ENCODE assay signal across 14 cellular contexts in the genomic region with DNA sequence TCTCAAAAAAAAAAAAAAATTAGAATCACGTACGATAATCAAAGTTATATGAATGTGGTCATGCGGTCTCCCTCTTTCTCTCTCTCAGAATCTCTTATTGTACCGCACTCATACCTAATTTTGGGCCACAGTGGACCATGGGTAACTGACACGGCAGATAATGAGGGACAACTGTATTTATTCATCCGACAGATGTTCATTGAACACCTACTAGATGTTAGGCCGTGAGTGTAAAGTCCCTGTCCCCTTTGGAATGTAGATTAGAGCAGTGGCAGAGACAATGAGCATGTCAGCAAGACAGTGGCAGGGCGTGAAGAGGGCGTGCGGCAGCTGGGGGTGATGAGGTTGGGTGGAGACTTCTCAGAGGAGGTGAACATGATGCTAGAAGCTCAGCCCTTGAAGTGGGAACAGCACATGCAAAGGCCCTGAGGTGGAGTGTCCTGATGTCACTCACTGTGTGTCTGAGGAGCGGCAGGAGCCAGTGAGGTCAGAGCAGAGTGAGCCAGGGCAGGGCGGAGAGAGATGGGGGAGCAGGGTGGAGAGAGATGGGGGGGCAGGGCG. TPM values are rescaled to one million over a fixed set of nuclear protein-coding genes. Genes with fewer than 3 reads are reported as not detected.
DNase-seq lines count a peak whose midpoint lies in the region; ATAC-seq, FAIRE-seq and TF ChIP-seq lines count a peak whose summit lies in the region.
"Had no signal": no experiment of that assay in that cellular context is flagged by ENCODE, and none has a peak within 500 bp of the region (broad histone marks: within the 10 kb centered on the region; RNA-seq: fewer than 3 reads in every experiment).

No MANE protein-coding gene starts in this region.

- H4K20me1 ChIP-seq in K562 (replicated peaks; ENCODE audit: control insufficient read depth, insufficient read depth, low read length): no peaks in the 10 kb centered on the region

- H3K27ac ChIP-seq in K562 (ENCODE audit: extremely low read depth, low read depth, low read length) (no peak overlapping the region), mesendoderm (ENCODE audit: low read depth, low read length) (no peak overlapping the region)
- H3K27ac ChIP-seq: BLaER1 treated with 17β-estradiol and CSF1 and Interleukin-3, amounts not matched to agents 10 nM and 100 nM had no signal

- in situ Hi-C loops in K562 (cut with MboI): no loop called here

- H3K27me3 ChIP-seq in K562 (ENCODE audit: control insufficient read depth in 2 of 2, insufficient read depth in 2 of 2, low read length in 2 of 2): no peaks in the 10 kb centered on the region
- no peaks in the 10 kb centered on the region for H3K27me3 ChIP-seq in mesendoderm (ENCODE audit: insufficient read depth, low read length, poor library complexity)

- no peak overlapping the region for H2BK15ac ChIP-seq in mesendoderm (replicated peaks; ENCODE audit: low read depth)

- H4K8ac ChIP-seq in mesendoderm (ENCODE audit: low read depth, low read length): no peak overlapping the region

- intact Hi-C loops in K562 (cut with micrococcal nuclease): no loop called here

- POLR2A ChIA-PET in K562 (lab: Yijun Ruan, JAX): no interaction called here

- CTCF ChIA-PET in K562 (lab: Yijun Ruan, JAX; ENCODE audit: low intra/inter-chr PET ratio): no interaction called here

- no TSS peak for BruUV-seq in K562 (replicated peaks; lab: Mats Ljungman, UMichigan)

- no peak overlapping the region for H3K4me3 Mint-ChIP-seq in activated naive CD8-positive, alpha-beta T cell treated with anti-CD3 and anti-CD28 coated beads, Interleukin-2, amount 50 U/mL, for 24 hours
- no peak overlapping the region for H3K4me3 Mint-ChIP-seq in activated naive CD8-positive, alpha-beta T cell treated with anti-CD3 and anti-CD28 coated beads for 36 hours

- peaks cover 20% of the 10 kb centered on the region for H3K27me3 Mint-ChIP-seq in activated naive CD8-positive, alpha-beta T cell treated with anti-CD3 and anti-CD28 coated beads, Interleukin-2, amount 50 U/mL, for 24 hours
- H3K27me3 Mint-ChIP-seq in activated naive CD8-positive, alpha-beta T cell treated with anti-CD3 and anti-CD28 coated beads for 36 hours: peaks cover 18% of the 10 kb centered on the region

- no peaks in the 10 kb centered on the region for H3K36me3 ChIP-seq in K562 (ENCODE audit: control insufficient read depth, insufficient read depth, low read length)
- no peaks in the 10 kb centered on the region for H3K36me3 ChIP-seq in mesendoderm (ENCODE audit: control insufficient read depth, insufficient read depth, low read length)
- H3K36me3 ChIP-seq: BLaER1 treated with 17β-estradiol and CSF1 and Interleukin-3, amounts not matched to agents 10 nM and 100 nM had no signal

- no peak for TF ChIP-seq POLR2A in K562 (conservative IDR thresholded peaks at IDR 0.05)

- no peaks in the 10 kb centered on the region for H3K36me3 Mint-ChIP-seq in activated naive CD8-positive, alpha-beta T cell treated with anti-CD3 and anti-CD28 coated beads, Interleukin-2, amount 50 U/mL, for 24 hours (ENCODE audit: low read depth)
- H3K36me3 Mint-ChIP-seq in activated naive CD8-positive, alpha-beta T cell treated with anti-CD3 and anti-CD28 coated beads for 36 hours: no peaks in the 10 kb centered on the region
- H3K36me3 Mint-ChIP-seq: CD4-positive, CD25-positive, alpha-beta regulatory T cell had no signal

- no peaks in the 10 kb centered on the region for H3K9me3 ChIP-seq in K562 (replicated peaks; ENCODE audit: control insufficient read depth, insufficient read depth, low read depth, low read length)

- H3K27ac Mint-ChIP-seq in activated naive CD8-positive, alpha-beta T cell treated with anti-CD3 and anti-CD28 coated beads, Interleukin-2, amount 50 U/mL, for 24 hours: peak overlapping the region; percentile 17
- H3K27ac Mint-ChIP-seq in activated naive CD8-positive, alpha-beta T cell treated with anti-CD3 and anti-CD28 coated beads for 36 hours: no peak overlapping the region
- H3K27ac Mint-ChIP-seq: CD4-positive, CD25-positive, alpha-beta regulatory T cell had no signal

- WGBS in K562 (ENCODE audit: insufficient coverage, low coverage, missing lambda C conversion rate): 37% methylated on average over 10 of the region's 13 CpGs
- WGBS in mesendoderm (ENCODE audit: extremely low coverage, insufficient coverage, low lambda C conversion rate): no CpG with 5 or more reads among the region's 13 CpGs

- H3K4me1 Mint-ChIP-seq in activated naive CD8-positive, alpha-beta T cell treated with anti-CD3 and anti-CD28 coated beads, Interleukin-2, amount 50 U/mL, for 24 hours: peaks cover 5% of the 10 kb centered on the region
- peaks cover 6% of the 10 kb centered on the region for H3K4me1 Mint-ChIP-seq in activated naive CD8-positive, alpha-beta T cell treated with anti-CD3 and anti-CD28 coated beads for 36 hours

- H3K79me2 ChIP-seq in K562 (ENCODE audit: control insufficient read depth, insufficient read depth, low read length) (no peaks in the 10 kb centered on the region), mesendoderm (ENCODE audit: control insufficient read depth, insufficient read depth, low read length) (no peaks in the 10 kb centered on the region)

- H2AK5ac ChIP-seq in mesendoderm (ENCODE audit: low read length): no peak overlapping the region

- H3K9me1 ChIP-seq in K562 (ENCODE audit: control insufficient read depth, insufficient read depth, low read length): peaks cover 2% of the 10 kb centered on the region

- H3K18ac ChIP-seq in mesendoderm (ENCODE audit: low read length): no peak overlapping the region

- no peak for TF ChIP-seq EP300 in K562 (IDR thresholded peaks at IDR 0.05; ENCODE audit: low read length)

- no peak overlapping the region for H3K4me2 ChIP-seq in K562 (ENCODE audit: insufficient read depth, low read length)
- H3K4me2 ChIP-seq in mesendoderm (ENCODE audit: low read length): no peak overlapping the region

- no peak overlapping the region for H3K56ac ChIP-seq in mesendoderm (ENCODE audit: low read length)

- peaks cover 0 to 24% of the 10 kb centered on the region in 2 experiments; a peak in 3 of 5 replicates for H3K4me1 ChIP-seq in K562 (replicated peaks in 1 of 2; ENCODE audit: control insufficient read depth in 2 of 2, insufficient read depth in 2 of 2, low read length in 2 of 2)
- no peaks in the 10 kb centered on the region for H3K4me1 ChIP-seq in mesendoderm (ENCODE audit: control insufficient read depth, low read depth, low read length)

- H3K9me3 Mint-ChIP-seq in activated naive CD8-positive, alpha-beta T cell treated with anti-CD3 and anti-CD28 coated beads, Interleukin-2, amount 50 U/mL, for 24 hours: no peaks in the 10 kb centered on the region
- H3K9me3 Mint-ChIP-seq in activated naive CD8-positive, alpha-beta T cell treated with anti-CD3 and anti-CD28 coated beads for 36 hours: no peaks in the 10 kb centered on the region

- no peak for ATAC-seq in activated naive CD8-positive, alpha-beta T cell treated with anti-CD3 and anti-CD28 coated beads, Interleukin-2, amount 50 U/mL, for 24 hours
- ATAC-seq in K562: no peak

- H2BK120ac ChIP-seq in mesendoderm (ENCODE audit: low read depth, low read length): no peak overlapping the region

- TF ChIP-seq RAD21 in K562 (CRISPR knock-in tag; conservative IDR thresholded peaks at IDR 0.05 in 1 of 2, IDR thresholded peaks at IDR 0.05 in 1 of 2): no peak

- no peak for FAIRE-seq in K562 (lab: Jason Lieb, UNC)
- no peak for FAIRE-seq in D721Med (lab: Jason Lieb, UNC)
- FAIRE-seq: GM12892 had no signal

- H3K4me3 ChIP-seq in K562 (no peak overlapping the region), mesendoderm (ENCODE audit: low read length) (no peak overlapping the region)
- H3K4me3 ChIP-seq: BLaER1 treated with 17β-estradiol and CSF1 and Interleukin-3, amounts not matched to agents 10 nM and 100 nM had no signal

- no peak for DNase-seq in activated naive CD8-positive, alpha-beta T cell treated with anti-CD3 and anti-CD28 coated beads, Interleukin-2, amount 50 U/mL, for 24 hours
- no peak for DNase-seq in activated naive CD8-positive, alpha-beta T cell treated with anti-CD3 and anti-CD28 coated beads for 36 hours
- DNase-seq in K562 (ENCODE audit: extremely low read depth in 1 of 4, low spot score in 3 of 4): no peak
- peak; percentile 41 for DNase-seq in mesendoderm
- no peak for DNase-seq in D721Med (ENCODE audit: insufficient read length, low spot score)
- DNase-seq in stimulated activated CD4-positive, alpha-beta T cell treated with anti-CD3 and anti-CD28 coated beads, Interleukin-4, amount 100 ng/mL, for 24 hours: no peak
- no peak for DNase-seq in NCI-H446 (lab: John Stamatoyannopoulos, UW)
- DNase-seq in NCI-H1105 (lab: John Stamatoyannopoulos, UW): no peak
- DNase-seq: ACHN; CD4-positive, CD25-positive, alpha-beta regulatory T cell; DND-41; GDM1 had no signal

- no peak overlapping the region for H3K9ac ChIP-seq in K562 (ENCODE audit: insufficient read depth in 1 of 2, low read depth in 2 of 2, low read length in 2 of 2)
- no peak overlapping the region for H3K9ac ChIP-seq in mesendoderm (ENCODE audit: low read length)
- H3K9ac ChIP-seq: BLaER1 treated with 17β-estradiol and CSF1 and Interleukin-3, amounts not matched to agents 10 nM and 100 nM had no signal

- H2AFZ ChIP-seq in K562 (ENCODE audit: low read depth, low read length): no peak overlapping the region

- TF ChIP-seq CTCF in K562 (IDR thresholded peaks at IDR 0.05 in 2 of 3, conservative IDR thresholded peaks at IDR 0.05 in 1 of 3; ENCODE audit: insufficient read depth in 2 of 3, low read depth in 1 of 3, low read length in 3 of 3) (no peak), D721Med (IDR thresholded peaks at IDR 0.05; ENCODE audit: insufficient read depth, missing control alignments) (no peak)

- no peak overlapping the region for H3K23ac ChIP-seq in mesendoderm (ENCODE audit: low read length)

- H4K5ac ChIP-seq in mesendoderm (ENCODE audit: low read length): no peak overlapping the region

- no peak overlapping the region for H2BK5ac ChIP-seq in mesendoderm (ENCODE audit: low read length)

- no peak overlapping the region for H3K4ac ChIP-seq in mesendoderm (ENCODE audit: low read depth, low read length)

- no peaks in the 10 kb centered on the region for H3K79me1 ChIP-seq in mesendoderm (ENCODE audit: low read length)

RNA-seq across cellular contexts. Expression of a gene that starts 25.1 kb away (rescaled TPM):
- total RNA-seq in activated naive CD8-positive, alpha-beta T cell treated with anti-CD3 and anti-CD28 coated beads for 36 hours: under 1 TPM; 0.26 to 0.27 TPM
- 3.5 and 12.7 TPM in 2 replicates for total RNA-seq in K562 (2011; cell fraction: chromatin; rRNA removed; ENCODE audit: low replicate concordance)
- 3.9 and 6.0 TPM in 2 replicates for total RNA-seq in K562 (2011; cell fraction: nucleolus; rRNA removed)
- total RNA-seq in K562 (2011; cell fraction: nucleoplasm; rRNA removed): 3.4 and 3.6 TPM in 2 replicates
- total RNA-seq in K562 (2014; rRNA removed) (0.24 and 0.32 TPM in 2 replicates), K562 (2014; rRNA removed; fragmentation: Illumina TruSeq; extraction: Trizol) (0.06 and 0.07 TPM in 2 replicates), K562 (2015; rRNA removed; fragmentation: Illumina TruSeq; extraction: Trizol) (0.11 TPM in 2 replicates), K562 (2021) (0.45 and 0.78 TPM in 2 replicates)
- polyA plus RNA-seq in K562 (2011; rRNA removed) (0.22 and 0.79 TPM in 2 replicates), K562 (2014; fragmentation: Illumina TruSeq; extraction: Trizol) (0.30 and 0.31 TPM in 2 replicates), K562 (2014; fragmentation: Nextera tagmentation; extraction: Ambion mirVana) (under 1 TPM in 1 of 2 experiments, not detected in 1; 0.01 TPM), K562 (2014; rRNA removed) (0.31 and 0.41 TPM in 2 replicates)
- 0.13 and 1.0 TPM in 2 replicates for polyA plus RNA-seq in K562 (2011; cell fraction: cytosol; rRNA removed)
- polyA plus RNA-seq in K562 (2011; cell fraction: nucleus; rRNA removed): 1.9 and 12.3 TPM in 2 replicates
- 0.56 and 0.90 TPM in 2 replicates for polyA plus RNA-seq in K562 (2012)
- 0.09 and 0.74 TPM in 2 replicates for polyA minus RNA-seq in K562 (2011; rRNA and poly(A)+ RNA removed)
- polyA minus RNA-seq in K562 (2011; cell fraction: cytosol; rRNA and poly(A)+ RNA removed): 0.27 and 1.0 TPM in 2 replicates
- polyA minus RNA-seq in K562 (2011; cell fraction: nucleus; rRNA and poly(A)+ RNA removed): 0.56 and 2.4 TPM in 2 replicates
- 0.21 TPM for polyA plus RNA-seq in mesendoderm (2013, experiment 1 of 2)
- 0.21 TPM for polyA plus RNA-seq in mesendoderm (2013, experiment 2 of 2)
